Comparison of ENCODE assay signal across 25 cellular contexts in the genomic region with DNA sequence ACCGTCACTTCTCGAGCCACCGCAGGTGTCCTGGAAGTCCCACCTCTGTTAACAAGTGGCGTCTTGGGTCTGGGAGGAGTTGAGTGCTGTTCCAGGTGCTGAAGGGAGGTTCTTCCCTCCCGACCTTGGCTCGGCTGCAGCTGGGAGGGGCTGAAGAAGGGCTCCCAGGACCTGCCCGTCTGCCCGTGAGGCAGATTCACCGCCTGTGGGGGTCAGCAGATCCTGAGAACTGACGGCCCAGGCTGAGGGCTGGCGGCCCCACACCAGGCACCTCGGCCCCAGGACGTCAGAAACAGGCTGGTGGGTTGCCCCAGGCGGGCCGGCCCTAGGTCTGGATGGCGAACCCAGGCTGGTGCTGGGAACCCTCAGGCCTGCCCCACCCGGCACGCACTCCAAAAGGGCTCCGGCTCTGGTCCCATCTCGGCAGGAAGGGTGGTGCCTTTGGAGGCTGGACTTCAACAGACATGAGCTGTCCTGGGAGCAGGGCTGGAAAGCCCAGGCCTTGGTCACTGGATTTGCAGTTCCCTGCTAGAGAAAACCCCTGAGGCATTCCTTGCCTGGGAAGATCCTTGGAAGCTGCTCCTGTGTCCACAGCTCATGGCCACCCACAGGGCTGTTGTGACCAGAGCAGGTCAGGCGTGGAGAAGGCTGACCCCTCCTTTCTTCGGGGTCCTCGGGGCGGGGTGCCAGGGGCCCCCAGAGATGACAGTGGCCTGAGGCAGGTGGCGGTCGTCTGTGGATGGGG. TPM values are rescaled to one million over a fixed set of nuclear protein-coding genes. Genes with fewer than 3 reads are reported as not detected.
A peak's percentile ranks its signal among the peaks of the same experiment; 100 is the strongest.
DNase-seq lines count a peak whose midpoint lies in the region; ATAC-seq, FAIRE-seq and TF ChIP-seq lines count a peak whose summit lies in the region.
"Had no signal": no experiment of that assay in that cellular context is flagged by ENCODE, and none has a peak within 500 bp of the region (broad histone marks: within the 10 kb centered on the region; RNA-seq: fewer than 3 reads in every experiment).

No MANE protein-coding gene starts in this region.

- ATAC-seq in Panc1 (peak; percentile 50), GM19397 (IDR thresholded peaks at IDR 0.05; ENCODE audit: unreplicated experiment) (no peak)

- H3K79me2 ChIP-seq in GM23248 (ENCODE audit: insufficient read depth) (no peaks in the 10 kb centered on the region), PC-9 (ENCODE audit: low read depth) (no peaks in the 10 kb centered on the region)

- H3K36me3 ChIP-seq in GM23248 (ENCODE audit: low read depth), result no peaks in the 10 kb centered on the region
- no peaks in the 10 kb centered on the region for H3K36me3 ChIP-seq in Panc1 (ENCODE audit: control insufficient read depth, insufficient read depth, low read length)
- no peaks in the 10 kb centered on the region for H3K36me3 ChIP-seq in small intestine (ENCODE audit: control insufficient read depth in 2 of 2, insufficient read depth in 2 of 2, low read length in 2 of 2)
- H3K36me3 ChIP-seq in PC-9 (ENCODE audit: low read depth), result no peaks in the 10 kb centered on the region
- H3K36me3 ChIP-seq: breast epithelium, SJSA1 had no signal

- H3F3A ChIP-seq in GM23248 (ENCODE audit: insufficient read depth) (peaks cover 4% of the 10 kb centered on the region), PC-9 (ENCODE audit: insufficient read depth, low read depth) (no peaks in the 10 kb centered on the region)

- FAIRE-seq in small intestine (lab: Jason Lieb, UNC), result no peak
- FAIRE-seq: GM18507, keratinocyte had no signal

- H3K9ac ChIP-seq in GM23248, result no peak overlapping the region
- H3K9ac ChIP-seq: KMS-11 had no signal

- H3K27ac ChIP-seq in GM23248 (no peak overlapping the region), Panc1 (ENCODE audit: low read length) (no peak overlapping the region), small intestine (ENCODE audit: low read depth in 1 of 2, low read length in 1 of 2) (no peak overlapping the region), PC-9 (no peak overlapping the region)
- H3K27ac ChIP-seq: breast epithelium, KMS-11, SJSA1 had no signal

- DNase-seq in GM23248 (peak; percentile 70), Panc1 (ENCODE audit: low read depth, low spot score) (no peak), iPS-NIHi11 (ENCODE audit: low spot score) (peak; percentile 83), posterior vena cava (ENCODE audit: low spot score) (peak; percentile 76), small intestine (no peak), PC-9 (no peak), superior temporal gyrus (ENCODE audit: extremely low spot score) (no peak)
- DNase-seq: activated CD4-positive, alpha-beta T cell treated with anti-CD3 and anti-CD28 coated beads, Interleukin-2, amount 50 U/mL, for 1 hour; activated gamma-delta T cell treated with Interleukin-2 at 50 U/mL for 16 hours; dermis blood vessel endothelial cell; midbrain; MV-4-11; NCI-H187 treated with DMSO at 0.1 percent for 48 hours; NCI-H82; OCI-M1 had no signal

- intact Hi-C loops in Panc1 (cut with micrococcal nuclease; ENCODE audit: unreplicated experiment), result no loop called here
- intact Hi-C loops in posterior vena cava (cut with DNase I), result loop anchor here in 1 of 2 donors (10.0 kb wide), 1 partner anchor 1060 kb away; no protein-coding TSS in a partner anchor
- intact Hi-C loops in PC-9 (cut with micrococcal nuclease; ENCODE audit: unreplicated experiment), result no loop called here

- H3K4me1 ChIP-seq in GM23248 (ENCODE audit: insufficient read depth) (no peaks in the 10 kb centered on the region; the same call in 1 of the 2 replicates), Panc1 (ENCODE audit: control insufficient read depth, insufficient read depth, low read length) (no peaks in the 10 kb centered on the region; the same call in 1 of the 2 replicates), small intestine (ENCODE audit: control insufficient read depth in 2 of 2, insufficient read depth in 1 of 2, low read depth in 1 of 2, low read length in 1 of 2) (no peaks in the 10 kb centered on the region), PC-9 (replicated peaks; ENCODE audit: insufficient read depth) (no peaks in the 10 kb centered on the region)
- H3K4me1 ChIP-seq: breast epithelium had no signal

- H3K4me3 ChIP-seq in GM23248, result no peak overlapping the region
- no peak overlapping the region for H3K4me3 ChIP-seq in Panc1 (ENCODE audit: low read depth in 2 of 2, low read length in 2 of 2)
- H3K4me3 ChIP-seq in small intestine (ENCODE audit: low read depth in 1 of 2, low read length in 2 of 2), result no peak overlapping the region
- no peak overlapping the region for H3K4me3 ChIP-seq in PC-9
- H3K4me3 ChIP-seq: breast epithelium, SJSA1, smooth muscle cell had no signal

- in situ Hi-C loops in GM23248 (cut with MboI) (no loop called here), Panc1 (cut with HindIII; ENCODE audit: low pct_unique_long_range_greater_than_20kb, low sequenced_read_pairs) (no loop called here)

- H3K9me2 ChIP-seq in GM23248 (ENCODE audit: insufficient read depth), result no peaks in the 10 kb centered on the region
- H3K9me2 ChIP-seq in PC-9 (ENCODE audit: insufficient read depth), result no peaks in the 10 kb centered on the region

- no peaks in the 10 kb centered on the region for H4K20me1 ChIP-seq in GM23248 (ENCODE audit: insufficient read depth)
- no peaks in the 10 kb centered on the region for H4K20me1 ChIP-seq in PC-9 (ENCODE audit: insufficient read depth)

- POLR2A ChIA-PET in Panc1 (lab: Charles Lee) (no interaction called here), PC-9 (lab: Charles Lee; ENCODE audit: unreplicated experiment) (no interaction called here)

- H3K4me2 ChIP-seq in GM23248 (ENCODE audit: unreplicated experiment) (no peak overlapping the region), PC-9 (no peak overlapping the region)
- H3K4me2 ChIP-seq: KMS-11, smooth muscle cell had no signal

- TF ChIP-seq CTCF in Panc1 (IDR thresholded peaks at IDR 0.05), result no peak
- no peak for TF ChIP-seq CTCF in PC-9 (conservative IDR thresholded peaks at IDR 0.05)

- H3K9me3 ChIP-seq in GM23248 (ENCODE audit: low read depth) (no peaks in the 10 kb centered on the region), Panc1 (ENCODE audit: control insufficient read depth, insufficient read depth, low read depth, low read length) (no peaks in the 10 kb centered on the region), small intestine (ENCODE audit: control insufficient read depth, low read depth) (no peaks in the 10 kb centered on the region), PC-9 (ENCODE audit: insufficient read depth, low read depth) (no peaks in the 10 kb centered on the region)
- H3K9me3 ChIP-seq: breast epithelium, SJSA1 had no signal

- WGBS in GM23248 (ENCODE audit: low coverage in 1 of 2, low lambda C conversion rate in 2 of 2, missing lambda C conversion rate in 2 of 2), 2 experiments, result 63 to 70% methylated on average over 24 to 25 of the region's 26 CpGs
- WGBS in small intestine, 3 donors, result 38 to 60% (median 48%) methylated on average over 25 to 26 of the region's 26 CpGs

- CTCF ChIA-PET in Panc1 (lab: Charles Lee) (no interaction called here), PC-9 (lab: Charles Lee) (no interaction called here)

- H2AFZ ChIP-seq in GM23248 (no peak overlapping the region), PC-9 (no peak overlapping the region)

- H3K27me3 ChIP-seq in GM23248 (replicated peaks; ENCODE audit: insufficient read depth), result no peaks in the 10 kb centered on the region
- H3K27me3 ChIP-seq in Panc1 (ENCODE audit: control insufficient read depth, insufficient read depth, low read length), result no peaks in the 10 kb centered on the region
- H3K27me3 ChIP-seq in small intestine (ENCODE audit: control insufficient read depth in 2 of 2, insufficient read depth in 2 of 2, low read length in 2 of 2), result peaks cover 0 to 2% of the 10 kb centered on the region in 2 donors
- H3K27me3 ChIP-seq in PC-9 (ENCODE audit: insufficient read depth, low read depth), result peaks cover 30% of the 10 kb centered on the region; the same call in 1 of the 2 replicates
- H3K27me3 ChIP-seq: SJSA1 had no signal

- BruUV-seq in Panc1 (replicated peaks; lab: Mats Ljungman, UMichigan) (no TSS peak), PC-9 (replicated peaks; lab: Mats Ljungman, UMichigan) (no TSS peak)

RNA-seq across cellular contexts. Expression of a gene that starts 42.6 kb away (rescaled TPM):
- 0.22 TPM in 1 of 2 replicates, not detected in the other for total RNA-seq in GM23248 (2014; rRNA removed; shearing (Covaris generic))
- 0.20 and 0.33 TPM in 2 replicates for polyA plus RNA-seq in GM23248 (2016; fragmentation: Nextera tagmentation; extraction: Ambion mirVana)
- 1.6 TPM for total RNA-seq in Panc1 (2021; ENCODE audit: unreplicated experiment)
- 1.4 TPM for polyA plus RNA-seq in Panc1 (2012; ENCODE audit: insufficient read length)
- total RNA-seq in posterior vena cava, result under 1 TPM; 0.14 to 0.81 TPM
- under 1 TPM in 1 of 3 donors, not detected in 2; 0.27 TPM for polyA plus RNA-seq in small intestine
- not detected in 2 replicates for total RNA-seq in PC-9 (2021)
- total RNA-seq: B cell; T-helper 1 cell treated with Interleukin-12 subunit alpha and Interleukin-12 subunit beta and Interleukin-4 antibody, amounts not matched to agents 30 ng/mL and 1 ng/mL, for 36 hours had no signal
- polyA plus RNA-seq: urinary bladder had no signal

Comparison
In these comparisons a context has a peak if more than half of its experiments do, and no peak if none do; other contexts are left out.
1. DNase-seq: peak in GM23248 (single experiment), iPS-NIHi11 (single experiment) and posterior vena cava (single experiment); none in Panc1 (single experiment), small intestine (single experiment), PC-9 (0 of 2) and superior temporal gyrus (single experiment).